In genomic region chr13:21203132-21203531, GRCh38 we compare ENCODE assay signal across 26 cellular contexts. TPM values are rescaled to one million over a fixed set of nuclear protein-coding genes. Genes with fewer than 3 reads are reported as not detected.
DNase-seq lines count a peak whose midpoint lies in the region; ATAC-seq and TF ChIP-seq lines count a peak whose summit lies in the region.
"Had no signal": no experiment of that assay in that cellular context is flagged by ENCODE, and none has a peak within 500 bp of the region (broad histone marks: within the 10 kb centered on the region; RNA-seq: fewer than 3 reads in every experiment).

No MANE protein-coding gene starts in this region.

- WGBS in IMR-90 (ENCODE audit: extremely low coverage in 2 of 2, insufficient read length in 1 of 2), 2 experiments: no CpG with 5 or more reads among the region's 1 CpG
- 13% methylated on average over 1 of the region's 1 CpG for WGBS in right lobe of liver (ENCODE audit: insufficient coverage, low coverage, low lambda C conversion rate, missing lambda C conversion rate)
- 42 to 61% (median 53%) methylated on average over 1 of the region's 1 CpG for WGBS in spleen, 5 donors

- H3K4me2 ChIP-seq in IMR-90 (ENCODE audit: low read depth, low read length): no peak overlapping the region
- H3K4me2 ChIP-seq: GM23338, KMS-11 had no signal

- CTCF ChIA-PET in IMR-90 (lab: Yijun Ruan, JAX): no interaction called here

- H3K18ac ChIP-seq in IMR-90 (ENCODE audit: low read depth, low read length): no peak overlapping the region

- no peak for TF ChIP-seq RAD21 in IMR-90 (IDR thresholded peaks at IDR 0.05; ENCODE audit: low read length)

- H3K27me3 ChIP-seq in IMR-90 (ENCODE audit: control insufficient read depth, insufficient read depth, low read length) (peaks cover 2% of the 10 kb centered on the region; the same call in 1 of the 2 replicates), right lobe of liver (no peaks in the 10 kb centered on the region), spleen (replicated peaks in 1 of 7) (no peaks in the 10 kb centered on the region)
- H3K27me3 ChIP-seq: dorsolateral prefrontal cortex had no signal

- H3K9me1 ChIP-seq in IMR-90 (ENCODE audit: insufficient read depth, low read length): peaks cover 6% of the 10 kb centered on the region

- dilution Hi-C loops in IMR-90 (cut with HindIII; ENCODE audit: low sequenced_read_pairs, unreplicated experiment): no loop called here

- H2BK5ac ChIP-seq in IMR-90 (ENCODE audit: low read depth, low read length, poor library complexity, severe bottlenecking): no peak overlapping the region

- H2AK5ac ChIP-seq in IMR-90 (ENCODE audit: low read depth, low read length): no peak overlapping the region

- in situ Hi-C loops in IMR-90 (cut with MboI; ENCODE audit: low sequenced_read_pairs): no loop called here

- no peak overlapping the region for H2AFZ ChIP-seq in IMR-90 (replicated peaks; ENCODE audit: low read length, poor library complexity)
- H2AFZ ChIP-seq: GM23338 had no signal

- no peak overlapping the region for H2BK20ac ChIP-seq in IMR-90 (ENCODE audit: low read depth, low read length)

- H3K79me1 ChIP-seq in IMR-90 (ENCODE audit: low read depth in 1 of 2, low read length in 2 of 2): no peaks in the 10 kb centered on the region

- DNase-seq in DMS53 (lab: John Stamatoyannopoulos, UW): peak; percentile 85
- peak; percentile 29 for DNase-seq in IMR-90
- peak; percentile 4 for DNase-seq in astrocyte of the hippocampus (ENCODE audit: low read depth, low spot score)
- no peak for DNase-seq in right lobe of liver
- no peak for DNase-seq in spleen
- no peak for DNase-seq in NCI-H226
- DNase-seq in activated CD4-positive, alpha-beta T cell treated with anti-CD3 and anti-CD28 coated beads for 1 hour: no peak
- DNase-seq: activated CD4-positive, alpha-beta T cell treated with anti-CD3 and anti-CD28 coated beads for 36 hours; activated CD8-positive, alpha-beta T cell treated with anti-CD3 and anti-CD28 coated beads, Interleukin-2, amount 10 ng/mL, durations not matched to agents 7 days and 5 days; activated effector memory CD4-positive, alpha-beta T cell treated with Interleukin-2 at 50 U/mL for 16 hours; activated naive CD8-positive, alpha-beta T cell treated with anti-CD3 and anti-CD28 coated beads for 36 hours; aorta; Calu3; dorsolateral prefrontal cortex; EL; naive thymus-derived CD8-positive, alpha-beta T cell; NCI-H1048; NCI-H187; NCI-H2227 treated with DMSO at 0.1 percent for 48 hours; NCI-H774; OCI-M1; stimulated activated CD4-positive, alpha-beta T cell treated with anti-CD3 and anti-CD28 coated beads, Interleukin-2, amount 100 ng/mL, for 48 hours; T-helper 2 cell had no signal

- ATAC-seq in IMR-90 (ENCODE audit: low read depth) (peak; percentile 85), right lobe of liver (peak; percentile 54 to 95 (median 72))
- ATAC-seq: activated CD4-positive, alpha-beta T cell treated with anti-CD3 and anti-CD28 coated beads for 36 hours; activated CD8-positive, alpha-beta T cell treated with anti-CD3 and anti-CD28 coated beads, Interleukin-2, amount 10 ng/mL, durations not matched to agents 7 days and 5 days; GM23338; naive thymus-derived CD8-positive, alpha-beta T cell; SK-N-SH treated with all-trans-retinoic acid at 6 μM for 48 hours had no signal

- no peak overlapping the region for H2AK9ac ChIP-seq in IMR-90 (replicated peaks; ENCODE audit: low read depth, low read length, poor library complexity)

- BruUV-seq in IMR-90 (replicated peaks; lab: Mats Ljungman, UMichigan): no TSS peak

- TF ChIP-seq POLR2A in IMR-90 (IDR thresholded peaks at IDR 0.05; ENCODE audit: low read depth, low read length) (no peak), right lobe of liver (IDR thresholded peaks at IDR 0.05) (no peak), spleen (IDR thresholded peaks at IDR 0.05) (no peak)

- no peak overlapping the region for H4K5ac ChIP-seq in IMR-90 (ENCODE audit: low read depth, low read length)

- no peak overlapping the region for H4K8ac ChIP-seq in IMR-90 (ENCODE audit: low read depth in 2 of 2, low read length in 2 of 2)

- no peaks in the 10 kb centered on the region for H3K4me1 ChIP-seq in IMR-90 (ENCODE audit: control insufficient read depth, insufficient read depth, low read length)
- H3K4me1 ChIP-seq in right lobe of liver: peaks cover 0 to 5% (median 0%) of the 10 kb centered on the region in 4 donors
- H3K4me1 ChIP-seq in spleen: no peaks in the 10 kb centered on the region

- intact Hi-C loops in IMR-90 (cut with micrococcal nuclease) (no loop called here), right lobe of liver (cut with DNase I) (no loop called here), spleen (cut with DNase I; ENCODE audit: low total_unique reads) (no loop called here)

- no peaks in the 10 kb centered on the region for H4K20me1 ChIP-seq in IMR-90 (ENCODE audit: insufficient read depth, low read length)

- no peak overlapping the region for H3K9ac ChIP-seq in IMR-90 (ENCODE audit: low read depth, low read length)
- H3K9ac ChIP-seq: KMS-11 had no signal

- H3K4ac ChIP-seq in IMR-90 (ENCODE audit: low read depth, low read length): no peak overlapping the region

- H4K91ac ChIP-seq in IMR-90 (ENCODE audit: insufficient read depth, low read depth, low read length): no peak overlapping the region

- no peak overlapping the region for H2BK15ac ChIP-seq in IMR-90 (ENCODE audit: low read depth, low read length)

- no peak overlapping the region for H3K23ac ChIP-seq in IMR-90 (ENCODE audit: low read depth, low read length)

- no peak overlapping the region for H3K56ac ChIP-seq in IMR-90 (ENCODE audit: extremely low read depth, insufficient read depth, low read length)

- no peak overlapping the region for H3K4me3 ChIP-seq in IMR-90 (ENCODE audit: insufficient read depth, low read depth, low read length)
- H3K4me3 ChIP-seq in right lobe of liver: no peak overlapping the region
- H3K4me3 ChIP-seq in spleen: no peak overlapping the region
- H3K4me3 ChIP-seq: dorsolateral prefrontal cortex, GM23338 had no signal

- no peak overlapping the region; the same call in 1 of the 2 replicates for H2BK120ac ChIP-seq in IMR-90 (ENCODE audit: low read depth, low read length)

- H3K14ac ChIP-seq in IMR-90 (replicated peaks; ENCODE audit: low read depth, low read length): no peak overlapping the region

- POLR2A ChIA-PET in IMR-90 (lab: Charles Lee; ENCODE audit: unreplicated experiment): no interaction called here

- H3K27ac ChIP-seq in IMR-90 (ENCODE audit: insufficient read depth, low read length) (no peak overlapping the region), right lobe of liver (no peak overlapping the region), spleen (no peak overlapping the region)
- H3K27ac ChIP-seq: dorsolateral prefrontal cortex, KMS-11 had no signal

- H3K9me3 ChIP-seq in IMR-90 (ENCODE audit: control insufficient read depth, insufficient read depth, low read length) (no peaks in the 10 kb centered on the region), right lobe of liver (no peaks in the 10 kb centered on the region), spleen (peaks cover 0 to 15% (median 4%) of the 10 kb centered on the region in 8 donors)

- TF ChIP-seq CTCF in IMR-90 (conservative IDR thresholded peaks at IDR 0.05; ENCODE audit: low read depth, low read length) (no peak), right lobe of liver (IDR thresholded peaks at IDR 0.05) (no peak), spleen (IDR thresholded peaks at IDR 0.05 in 8 of 11, conservative IDR thresholded peaks at IDR 0.05 in 3 of 11) (no peak)

- H3K36me3 ChIP-seq in IMR-90 (ENCODE audit: control insufficient read depth, insufficient read depth, low read length) (no peaks in the 10 kb centered on the region), right lobe of liver (no peaks in the 10 kb centered on the region), spleen (no peaks in the 10 kb centered on the region)

TF ChIP-seq in IMR-90, 13 proteins besides CTCF, POLR2A, EP300 and RAD21:
- TF ChIP-seq SMC3 (IDR thresholded peaks at IDR 0.05; ENCODE audit: low read depth, low read length): no peak
- peak; percentile 35; the same call in 1 of the 2 replicates for TF ChIP-seq MAFK (IDR thresholded peaks at IDR 0.05; ENCODE audit: low read depth, low read length)
- no peak for TF ChIP-seq NFE2L2 (IDR thresholded peaks at IDR 0.05; ENCODE audit: low read depth, low read length)

RNA-seq across cellular contexts. Expression of gene MRPL57, which starts 26.7 kb away (rescaled TPM):
- total RNA-seq in IMR-90 (2012; rRNA removed) (5.3 and 7.0 TPM in 2 replicates), right lobe of liver (10 to 100 TPM; 10.6 to 38.7 (median 13.6) TPM), spleen (10 to 100 TPM; 11.5 to 26.4 (median 15.7) TPM)
- polyA plus RNA-seq in IMR-90 (2012; rRNA removed) (8.0 and 14.2 TPM in 2 replicates), spleen (10 to 100 TPM; 21.1 to 24.8 (median 24.6) TPM)
- 13.3 and 19.2 TPM in 2 replicates for polyA plus RNA-seq in IMR-90 (2012; cell fraction: cytosol; rRNA removed)
- 4.7 and 5.8 TPM in 2 replicates for polyA plus RNA-seq in IMR-90 (2012; cell fraction: nucleus; rRNA removed; ENCODE audit: low replicate concordance)

RNA-seq across cellular contexts. Expression of gene SKA3, which starts 26.8 kb away (rescaled TPM):
- 15.6 and 24.4 TPM in 2 replicates for total RNA-seq in IMR-90 (2012; rRNA removed)
- 11.6 and 11.7 TPM in 2 replicates for polyA plus RNA-seq in IMR-90 (2012; rRNA removed)
- polyA plus RNA-seq in IMR-90 (2012; cell fraction: cytosol; rRNA removed): 2.0 and 3.5 TPM in 2 replicates
- polyA plus RNA-seq in IMR-90 (2012; cell fraction: nucleus; rRNA removed; ENCODE audit: low replicate concordance): 1.1 and 3.9 TPM in 2 replicates
- 1 to 10 TPM in 2 of 6 experiments, under 1 TPM in 4; 0.18 to 2.4 (median 0.75) TPM for total RNA-seq in right lobe of liver
- total RNA-seq in spleen: 1 to 10 TPM; 1.4 to 5.0 (median 3.7) TPM
- polyA plus RNA-seq in spleen: 1 to 10 TPM in 2 of 3 donors, under 1 TPM in 1; 0.65 to 2.6 (median 1.8) TPM

Comparison
In these comparisons a context has a peak if more than half of its experiments do, and no peak if none do; other contexts are left out.
1. DNase-seq: peak in DMS53 (single experiment), IMR-90 (single experiment) and astrocyte of the hippocampus (single experiment); none in right lobe of liver (0 of 3), spleen (single experiment), NCI-H226 (single experiment) and activated CD4-positive, alpha-beta T cell treated with anti-CD3 and anti-CD28 coated beads for 1 hour (single experiment).